8 cellular contexts compared by ENCODE assay signal in the genomic region with DNA sequence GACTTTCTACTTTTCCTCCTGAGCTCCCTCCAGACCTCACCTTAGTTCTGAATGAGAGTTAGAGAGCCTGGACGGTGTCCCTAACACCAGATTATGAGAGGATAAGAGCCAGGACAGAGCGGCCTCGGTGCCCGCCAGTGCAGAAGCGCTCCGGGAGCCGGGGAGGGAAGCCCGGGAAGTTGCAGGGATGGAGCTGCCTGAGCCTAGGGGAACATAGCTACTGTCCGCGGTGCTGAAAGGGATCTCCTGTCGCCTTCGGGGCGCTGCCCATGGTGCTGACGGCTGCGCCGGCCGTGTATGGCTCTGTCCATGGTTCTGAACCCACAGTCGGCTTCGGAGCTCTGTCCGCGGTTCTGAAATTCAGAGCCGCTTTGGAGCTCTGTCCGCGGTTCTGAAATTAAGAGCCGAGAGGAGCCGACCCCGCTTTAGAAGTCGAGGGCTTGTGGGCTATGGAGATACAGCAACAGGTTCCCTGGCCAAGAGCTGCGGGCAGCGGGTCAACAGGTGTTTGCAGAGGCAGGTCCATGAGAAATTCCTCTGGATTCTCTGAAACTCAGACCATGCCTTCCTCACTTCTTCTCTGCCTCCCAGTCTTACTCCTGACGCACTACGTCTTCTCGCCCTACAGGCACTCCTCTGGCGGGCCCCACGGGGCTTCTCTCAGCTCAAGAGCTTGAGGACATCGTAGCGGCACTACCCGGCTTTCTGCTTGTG. TPM values are rescaled to one million over a fixed set of nuclear protein-coding genes. Genes with fewer than 3 reads are reported as not detected.
DNase-seq lines count a peak whose midpoint lies in the region; ATAC-seq and TF ChIP-seq lines count a peak whose summit lies in the region.

No MANE protein-coding gene starts in this region.

- peak; percentile 84 for DNase-seq in AG10803 (ENCODE audit: low read depth)
- DNase-seq in GOT3 (lab: John Stamatoyannopoulos, UW) = peak; percentile 76
- peak; percentile 47 to 74 for DNase-seq in NOMO-1 (lab: John Stamatoyannopoulos, UW; ENCODE audit: unreplicated experiment in 2 of 2)
- DNase-seq in activated CD8-positive, alpha-beta memory T cell treated with anti-CD3 and anti-CD28 coated beads, Interleukin-2, amount 50 U/mL, for 24 hours (ENCODE audit: extremely low read depth) = peak; percentile 66
- peak; percentile 97 for DNase-seq in endodermal cell
- peak; percentile 88 to 93 for DNase-seq in lung microvascular endothelial cell (ENCODE audit: low read depth in 2 of 2)
- DNase-seq in stimulated activated CD8-positive, alpha-beta memory T cell treated with anti-CD3 and anti-CD28 coated beads, Interleukin-15, amount 100 ng/mL, for 1 hour (ENCODE audit: low read depth) = peak; percentile 75

- H3K4me3 ChIP-seq in AG10803 (ENCODE audit: low read length) (no peak overlapping the region), endodermal cell (ENCODE audit: low read length) (peak overlapping the region; percentile 34)

- peaks cover 76% of the 10 kb centered on the region for H3K27me3 Mint-ChIP-seq in endodermal cell (ENCODE audit: insufficient read depth)

- no peaks in the 10 kb centered on the region for H3K9me3 ChIP-seq in endodermal cell (ENCODE audit: control insufficient read depth, low read length)

- peaks cover 4% of the 10 kb centered on the region for H3K4me1 ChIP-seq in endodermal cell (ENCODE audit: control insufficient read depth, insufficient read depth, low read length)

- H3K27ac ChIP-seq in endodermal cell (ENCODE audit: low read depth, low read length) = no peak overlapping the region

- H3K36me3 ChIP-seq in endodermal cell (ENCODE audit: control insufficient read depth, insufficient read depth, low read length) = no peaks in the 10 kb centered on the region

- no peak overlapping the region for H3K9ac ChIP-seq in endodermal cell (ENCODE audit: extremely low read depth, low read length, poor library complexity, severe bottlenecking)

- no peak for ATAC-seq in HG02870 (IDR thresholded peaks at IDR 0.05; ENCODE audit: unreplicated experiment)

- H3K27ac Mint-ChIP-seq in endodermal cell = no peak overlapping the region

- TF ChIP-seq CTCF in AG10803 (conservative IDR thresholded peaks at IDR 0.05; ENCODE audit: low read length) (no peak), endodermal cell (conservative IDR thresholded peaks at IDR 0.05) (no peak)

- H3K36me3 Mint-ChIP-seq in endodermal cell (ENCODE audit: low read depth) = no peaks in the 10 kb centered on the region

- H3K9me3 Mint-ChIP-seq in endodermal cell = no peaks in the 10 kb centered on the region

- 18 to 26% methylated on average over 30 to 38 of the region's 38 CpGs for WGBS in endodermal cell (ENCODE audit: insufficient coverage in 1 of 2, insufficient read length in 1 of 2), 2 experiments

- peaks cover 43% of the 10 kb centered on the region for H3K27me3 ChIP-seq in endodermal cell (ENCODE audit: control insufficient read depth, insufficient read depth, low read length, poor library complexity, severe bottlenecking)

- peaks cover 4% of the 10 kb centered on the region for H3K4me1 Mint-ChIP-seq in endodermal cell

- H3K4me3 Mint-ChIP-seq in endodermal cell = peak overlapping the region; percentile 19

RNA-seq across cellular contexts. Expression of a gene that starts 0.8 kb away (rescaled TPM):
- not detected for total RNA-seq in endodermal cell
- polyA plus RNA-seq in endodermal cell (2013, experiment 1 of 2) = 0.93 TPM
- 0.46 TPM for polyA plus RNA-seq in endodermal cell (2013, experiment 2 of 2)
- total RNA-seq in lung microvascular endothelial cell = not detected in 2 replicates

RNA-seq across cellular contexts. Expression of a gene that starts 17.0 kb away (rescaled TPM):
- total RNA-seq in endodermal cell (100 to 1,000 TPM in 1 of 2 donors, 10 to 100 TPM in 1; 84.5 to 111 TPM), lung microvascular endothelial cell (30.9 and 31.9 TPM in 2 replicates)
- polyA plus RNA-seq in endodermal cell (2013, experiment 1 of 2) = 75.5 TPM
- polyA plus RNA-seq in endodermal cell (2013, experiment 2 of 2) = 71.1 TPM

RNA-seq across cellular contexts. Expression of a gene that starts 45.1 kb away (rescaled TPM):
- total RNA-seq in endodermal cell = 10 to 100 TPM in 1 of 2 donors, 1 to 10 TPM in 1; 9.0 to 12.4 TPM
- 5.4 TPM for polyA plus RNA-seq in endodermal cell (2013, experiment 1 of 2)
- polyA plus RNA-seq in endodermal cell (2013, experiment 2 of 2) = 5.3 TPM
- total RNA-seq in lung microvascular endothelial cell = 3.3 and 4.4 TPM in 2 replicates

RNA-seq across cellular contexts. Expression of a gene that starts 50.1 kb away (rescaled TPM):
- 10 to 100 TPM; 30.8 to 32.4 TPM for total RNA-seq in endodermal cell
- 22.8 TPM for polyA plus RNA-seq in endodermal cell (2013, experiment 1 of 2)
- 21.4 TPM for polyA plus RNA-seq in endodermal cell (2013, experiment 2 of 2)
- 0.22 and 0.79 TPM in 2 replicates for total RNA-seq in lung microvascular endothelial cell

RNA-seq across cellular contexts. Expression of a gene that starts 58.6 kb away (rescaled TPM):
- total RNA-seq in endodermal cell = 10 to 100 TPM; 84.8 to 86.3 TPM
- 40.0 TPM for polyA plus RNA-seq in endodermal cell (2013, experiment 1 of 2)
- polyA plus RNA-seq in endodermal cell (2013, experiment 2 of 2) = 39.4 TPM
- total RNA-seq in lung microvascular endothelial cell = 46.4 and 48.4 TPM in 2 replicates
